In the genomic region with DNA sequence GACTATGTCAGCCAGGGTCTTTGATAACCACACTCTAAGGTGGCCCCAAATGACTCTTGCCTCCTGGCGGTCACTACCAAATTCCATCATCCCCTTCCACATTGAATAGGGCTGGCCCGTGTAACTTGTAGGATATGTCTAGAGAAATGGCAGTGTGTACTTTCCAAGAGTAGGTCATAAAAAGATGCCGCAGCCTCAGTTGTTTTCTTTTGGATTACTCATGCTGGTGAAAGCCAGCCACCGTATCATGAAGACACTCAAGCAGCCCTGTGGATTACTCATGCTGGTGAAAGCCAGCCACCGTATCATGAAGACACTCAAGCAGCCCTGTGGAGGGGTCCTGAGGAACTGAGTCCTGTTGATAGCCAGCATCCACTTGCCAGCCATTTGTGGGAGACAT, we compare ENCODE assay signal across 19 cellular contexts.
"Had no signal": no experiment of that assay in that cellular context is flagged by ENCODE, and none has a peak within 500 bp of the region (broad histone marks: within the 10 kb centered on the region; RNA-seq: fewer than 3 reads in every experiment).

No MANE protein-coding gene starts in this region.

- H3K36me3 Mint-ChIP-seq: activated naive CD8-positive, alpha-beta T cell; memory B cell; naive thymus-derived CD8-positive, alpha-beta T cell had no signal

- H3K4me1 Mint-ChIP-seq: activated CD4-positive, alpha-beta T cell treated with anti-CD3 and anti-CD28 coated beads, Interleukin-2, amount 10 ng/mL, durations not matched to agents 7 days and 5 days; memory B cell had no signal

- H3K27me3 ChIP-seq: gastrocnemius medialis, tibial nerve, vagina had no signal

- H3K4me3 Mint-ChIP-seq: activated CD4-positive, alpha-beta T cell treated with anti-CD3 and anti-CD28 coated beads, Interleukin-2, amount 10 ng/mL, durations not matched to agents 7 days and 5 days; activated naive CD8-positive, alpha-beta T cell; effector memory CD8-positive, alpha-beta T cell; memory B cell; naive thymus-derived CD8-positive, alpha-beta T cell had no signal

- H3K9me3 ChIP-seq: gastrocnemius medialis, tibial nerve, vagina had no signal

- H3K27ac ChIP-seq: epithelial cell of prostate, gastrocnemius medialis, heart right ventricle, parathyroid adenoma, tibial nerve, vagina had no signal

- H3K27me3 Mint-ChIP-seq: activated CD4-positive, alpha-beta T cell treated with anti-CD3 and anti-CD28 coated beads, Interleukin-2, amount 10 ng/mL, durations not matched to agents 7 days and 5 days; activated naive CD8-positive, alpha-beta T cell had no signal

- H3K9me3 Mint-ChIP-seq: activated CD4-positive, alpha-beta T cell treated with anti-CD3 and anti-CD28 coated beads, Interleukin-2, amount 10 ng/mL, durations not matched to agents 7 days and 5 days; naive thymus-derived CD8-positive, alpha-beta T cell had no signal

- H2AFZ ChIP-seq: parathyroid adenoma had no signal

- H3K36me3 ChIP-seq: gastrocnemius medialis, heart right ventricle, tibial nerve, vagina had no signal

- DNase-seq: activated CD4-positive, alpha-beta T cell treated with anti-CD3 and anti-CD28 coated beads, Interleukin-2, amount 10 ng/mL, durations not matched to agents 7 days and 5 days; activated CD8-positive, alpha-beta memory T cell treated with anti-CD3 and anti-CD28 coated beads for 24 hours; activated gamma-delta T cell treated with Interleukin-2 at 50 U/mL for 16 hours; dermis blood vessel endothelial cell; effector memory CD8-positive, alpha-beta T cell; gastrocnemius medialis; heart right ventricle; islet precursor cell; left ventricle myocardium superior; naive thymus-derived CD8-positive, alpha-beta T cell; stimulated activated CD4-positive, alpha-beta T cell treated with anti-CD3 and anti-CD28 coated beads, Interleukin-15, amount 100 ng/mL, for 24 hours; stimulated activated CD4-positive, alpha-beta T cell treated with anti-CD3 and anti-CD28 coated beads, Interleukin-4, amount 100 ng/mL, for 24 hours; stimulated activated naive CD4-positive, alpha-beta T cell had no signal

- H3K27ac Mint-ChIP-seq: activated CD4-positive, alpha-beta T cell treated with anti-CD3 and anti-CD28 coated beads, Interleukin-2, amount 10 ng/mL, durations not matched to agents 7 days and 5 days; activated naive CD8-positive, alpha-beta T cell; effector memory CD8-positive, alpha-beta T cell; memory B cell; naive thymus-derived CD8-positive, alpha-beta T cell had no signal

- H3K9ac ChIP-seq: parathyroid adenoma had no signal

- H3K4me3 ChIP-seq: gastrocnemius medialis, heart right ventricle, tibial nerve, vagina had no signal

- H3K4me1 ChIP-seq: gastrocnemius medialis, parathyroid adenoma, vagina had no signal
